In genomic region chr10:4651404-4652037, GRCh38 we compare ENCODE assay signal across 11 cellular contexts.
DNase-seq lines count a peak whose midpoint lies in the region; ATAC-seq and TF ChIP-seq lines count a peak whose summit lies in the region.
"Had no signal": no experiment of that assay in that cellular context is flagged by ENCODE, and none has a peak within 500 bp of the region (broad histone marks: within the 10 kb centered on the region; RNA-seq: fewer than 3 reads in every experiment).

No MANE protein-coding gene starts in this region.

- H3K27me3 ChIP-seq in heart right ventricle = no peaks in the 10 kb centered on the region

- POLR2A ChIA-PET in activated CD4-positive, alpha-beta memory T cell treated with anti-CD3 and anti-CD28 coated beads, Interleukin-2, amount 10 ng/mL, durations not matched to agents 7 days and 5 days (lab: Charles Lee) = interaction anchor here (4.0 kb wide), 1 partner anchor 866 kb away, joined by 17 read pairs; the partner anchor contains the start of gene KLF6

- no peaks in the 10 kb centered on the region for H3K9me3 Mint-ChIP-seq in activated CD4-positive, alpha-beta memory T cell treated with anti-CD3 and anti-CD28 coated beads, Interleukin-2, amount 10 ng/mL, durations not matched to agents 7 days and 5 days
- H3K9me3 Mint-ChIP-seq in stimulated activated effector memory CD8-positive, alpha-beta T cell treated with anti-CD3 and anti-CD28 coated beads, Interleukin-12 subunit alpha, Interleukin-12 subunit beta, amount 100 ng/mL, for 72 hours = no peaks in the 10 kb centered on the region

- H3K36me3 ChIP-seq in heart right ventricle = no peaks in the 10 kb centered on the region
- H3K36me3 ChIP-seq: WERI-Rb-1 had no signal

- CTCF ChIA-PET in activated CD4-positive, alpha-beta memory T cell treated with anti-CD3 and anti-CD28 coated beads, Interleukin-2, amount 10 ng/mL, durations not matched to agents 7 days and 5 days (lab: Charles Lee) = interaction anchor here (0.9 to 1.5 kb wide), 2 partner anchors 1412 to 1454 kb away, joined by 3 to 4 read pairs; no protein-coding TSS in a partner anchor

- intact Hi-C loops in heart right ventricle (cut with DNase I) = loop anchor here in 7 of 10 donors (5.0 to 10.0 kb wide), 10 partner anchors 137 to 1457 kb away; partner anchors contain the start of gene KLF6 (in 2 of the 7)

- H3K4me3 ChIP-seq in heart right ventricle = no peak overlapping the region

- H3K27ac Mint-ChIP-seq in activated CD4-positive, alpha-beta memory T cell treated with anti-CD3 and anti-CD28 coated beads, Interleukin-2, amount 10 ng/mL, durations not matched to agents 7 days and 5 days = peak overlapping the region; percentile 41
- H3K27ac Mint-ChIP-seq in stimulated activated effector memory CD8-positive, alpha-beta T cell treated with anti-CD3 and anti-CD28 coated beads, Interleukin-12 subunit alpha, Interleukin-12 subunit beta, amount 100 ng/mL, for 72 hours = peak overlapping the region; percentile 93
- H3K27ac Mint-ChIP-seq: B cell had no signal

- no peaks in the 10 kb centered on the region for H3K9me3 ChIP-seq in heart right ventricle

- H3K4me1 Mint-ChIP-seq in activated CD4-positive, alpha-beta memory T cell treated with anti-CD3 and anti-CD28 coated beads, Interleukin-2, amount 10 ng/mL, durations not matched to agents 7 days and 5 days = peaks cover 31% of the 10 kb centered on the region
- peaks cover 15% of the 10 kb centered on the region for H3K4me1 Mint-ChIP-seq in stimulated activated effector memory CD8-positive, alpha-beta T cell treated with anti-CD3 and anti-CD28 coated beads, Interleukin-12 subunit alpha, Interleukin-12 subunit beta, amount 100 ng/mL, for 72 hours

- peaks cover 2% of the 10 kb centered on the region for H3K27me3 Mint-ChIP-seq in activated CD4-positive, alpha-beta memory T cell treated with anti-CD3 and anti-CD28 coated beads, Interleukin-2, amount 10 ng/mL, durations not matched to agents 7 days and 5 days
- H3K27me3 Mint-ChIP-seq: B cell had no signal

- H3K4me1 ChIP-seq in heart right ventricle = peaks cover 0 to 52% (median 39%) of the 10 kb centered on the region in 9 donors

- ATAC-seq in HG03432 (IDR thresholded peaks at IDR 0.05; ENCODE audit: unreplicated experiment) (peak; percentile 55), heart right ventricle (no peak)
- peak; percentile 92 for ATAC-seq in stimulated activated effector memory CD8-positive, alpha-beta T cell treated with anti-CD3 and anti-CD28 coated beads, Interleukin-12 subunit alpha, Interleukin-12 subunit beta, amount 100 ng/mL, for 72 hours

- DNase-seq in activated naive CD4-positive, alpha-beta T cell treated with Interleukin-2 at 50 U/mL for 16 hours = peak; percentile 17
- no peak for DNase-seq in activated naive CD4-positive, alpha-beta T cell (lab: John Stamatoyannopoulos, UW)
- DNase-seq in activated CD4-positive, alpha-beta memory T cell treated with anti-CD3 and anti-CD28 coated beads, Interleukin-2, amount 10 ng/mL, durations not matched to agents 7 days and 5 days = no peak
- no peak for DNase-seq in stimulated activated effector memory CD8-positive, alpha-beta T cell treated with anti-CD3 and anti-CD28 coated beads, Interleukin-12 subunit alpha, Interleukin-12 subunit beta, amount 100 ng/mL, for 72 hours (ENCODE audit: low spot score in 2 of 2)
- DNase-seq in heart right ventricle (no peak), GF-D8 (lab: John Stamatoyannopoulos, UW) (no peak)
- DNase-seq in effector CD4-positive, alpha-beta T cell = no peak
- DNase-seq: NCI-H526 treated with DMSO at 0.1 percent for 48 hours, WERI-Rb-1 had no signal

- no peak for TF ChIP-seq CTCF in heart right ventricle (IDR thresholded peaks at IDR 0.05)

- no peak overlapping the region for H3K4me3 Mint-ChIP-seq in activated CD4-positive, alpha-beta memory T cell treated with anti-CD3 and anti-CD28 coated beads, Interleukin-2, amount 10 ng/mL, durations not matched to agents 7 days and 5 days
- peak overlapping the region; percentile 48 for H3K4me3 Mint-ChIP-seq in stimulated activated effector memory CD8-positive, alpha-beta T cell treated with anti-CD3 and anti-CD28 coated beads, Interleukin-12 subunit alpha, Interleukin-12 subunit beta, amount 100 ng/mL, for 72 hours
- H3K4me3 Mint-ChIP-seq: B cell had no signal

- H3K36me3 Mint-ChIP-seq in activated CD4-positive, alpha-beta memory T cell treated with anti-CD3 and anti-CD28 coated beads, Interleukin-2, amount 10 ng/mL, durations not matched to agents 7 days and 5 days (ENCODE audit: low read depth) = peaks cover 3% of the 10 kb centered on the region
- H3K36me3 Mint-ChIP-seq in stimulated activated effector memory CD8-positive, alpha-beta T cell treated with anti-CD3 and anti-CD28 coated beads, Interleukin-12 subunit alpha, Interleukin-12 subunit beta, amount 100 ng/mL, for 72 hours = peaks cover 6% of the 10 kb centered on the region

- peak overlapping the region in 2 of 10 donors; percentile 12 to 20 for H3K27ac ChIP-seq in heart right ventricle
- H3K27ac ChIP-seq: WERI-Rb-1 had no signal

- 97 to 100% methylated on average over 5 of the region's 5 CpGs for WGBS in heart right ventricle, 2 donors

Comparison
In these comparisons a context has a peak if more than half of its experiments do, and no peak if none do; other contexts are left out.
1. ATAC-seq: peak in HG03432 (single experiment) and stimulated activated effector memory CD8-positive, alpha-beta T cell treated with anti-CD3 and anti-CD28 coated beads, Interleukin-12 subunit alpha, Interleukin-12 subunit beta, amount 100 ng/mL, for 72 hours (single experiment); none in heart right ventricle (0 of 8).